ENCODE assay signal across 30 cellular contexts in the genomic region with DNA sequence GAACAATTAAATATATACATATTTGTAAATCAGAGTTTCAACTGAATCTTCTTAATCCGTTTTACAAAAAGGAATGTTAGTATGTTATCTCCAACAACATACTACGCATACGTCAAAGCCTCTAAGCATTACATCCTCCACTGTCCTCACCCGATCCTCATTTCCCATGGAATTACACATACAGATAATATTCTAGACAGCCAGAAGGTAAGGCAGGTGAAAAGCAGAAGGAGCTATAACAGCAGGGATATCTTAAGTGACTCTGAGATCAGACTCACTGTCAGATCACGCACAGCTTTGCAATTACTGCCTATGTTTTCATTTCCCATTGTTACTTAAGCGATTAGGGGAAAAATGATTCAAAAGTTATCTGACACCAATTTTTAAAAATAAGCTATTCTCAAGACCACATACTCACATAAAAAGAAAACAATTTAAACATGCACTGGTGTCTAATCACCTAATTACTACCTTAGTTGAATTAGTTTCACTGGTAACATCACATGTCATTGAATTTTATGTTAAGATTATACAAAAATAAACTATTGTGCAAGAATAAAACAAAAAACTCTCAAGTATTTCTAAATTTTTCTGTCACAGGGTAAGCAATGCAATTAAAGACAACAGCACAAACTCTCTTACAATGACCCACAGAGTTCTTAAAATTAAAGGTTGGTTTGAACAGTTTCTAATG.
A peak's percentile ranks its signal among the peaks of the same experiment; 100 is the strongest.
DNase-seq lines count a peak whose midpoint lies in the region; ATAC-seq and TF ChIP-seq lines count a peak whose summit lies in the region.
"Had no signal": no experiment of that assay in that cellular context is flagged by ENCODE, and none has a peak within 500 bp of the region (broad histone marks: within the 10 kb centered on the region; RNA-seq: fewer than 3 reads in every experiment).

No MANE protein-coding gene starts in this region.

- WGBS in endodermal cell (ENCODE audit: insufficient coverage in 1 of 2, insufficient read length in 1 of 2), 2 experiments: 90 to 94% methylated on average over 2 to 6 of the region's 6 CpGs

- no peaks in the 10 kb centered on the region for H3K27me3 Mint-ChIP-seq in activated naive CD4-positive, alpha-beta T cell treated with anti-CD3 and anti-CD28 coated beads, Interleukin-2, amount 50 U/mL, for 24 hours
- H3K27me3 Mint-ChIP-seq in T-helper 17 cell (no peaks in the 10 kb centered on the region), endodermal cell (ENCODE audit: insufficient read depth) (no peaks in the 10 kb centered on the region), progenitor cell of endocrine pancreas (no peaks in the 10 kb centered on the region)
- H3K27me3 Mint-ChIP-seq: activated CD4-positive, alpha-beta T cell treated with anti-CD3 and anti-CD28 coated beads for 36 hours; activated naive CD8-positive, alpha-beta T cell; activated T-helper 17 cell treated with anti-CD3 and anti-CD28 coated beads, Interleukin-2, amount 50 U/mL, for 72 hours; CD8-positive, alpha-beta memory T cell had no signal

- H3K9me3 Mint-ChIP-seq in activated naive CD4-positive, alpha-beta T cell treated with anti-CD3 and anti-CD28 coated beads, Interleukin-2, amount 50 U/mL, for 24 hours: no peaks in the 10 kb centered on the region
- H3K9me3 Mint-ChIP-seq in activated naive CD4-positive, alpha-beta T cell treated with anti-CD3 and anti-CD28 coated beads, Interleukin-2, amount 50 U/mL, for 72 hours: peaks cover 0 to 5% of the 10 kb centered on the region in 2 donors
- H3K9me3 Mint-ChIP-seq in endodermal cell: no peaks in the 10 kb centered on the region
- H3K9me3 Mint-ChIP-seq in progenitor cell of endocrine pancreas (ENCODE audit: low read depth): no peaks in the 10 kb centered on the region
- H3K9me3 Mint-ChIP-seq: activated T-helper 17 cell treated with anti-CD3 and anti-CD28 coated beads, Interleukin-2, amount 50 U/mL, for 72 hours; H9 had no signal

- H3K36me3 ChIP-seq in endodermal cell (ENCODE audit: control insufficient read depth, insufficient read depth, low read length): peaks cover 14% of the 10 kb centered on the region
- no peaks in the 10 kb centered on the region for H3K36me3 ChIP-seq in vagina
- H3K36me3 ChIP-seq: ascending aorta, esophagus muscularis mucosa, heart right ventricle, sigmoid colon, tibial artery had no signal

- no peak for TF ChIP-seq POLR2A in vagina (IDR thresholded peaks at IDR 0.05)

- TF ChIP-seq CTCF in endodermal cell (conservative IDR thresholded peaks at IDR 0.05): no peak
- TF ChIP-seq CTCF in progenitor cell of endocrine pancreas (IDR thresholded peaks at IDR 0.05; ENCODE audit: unreplicated experiment): no peak
- TF ChIP-seq CTCF in vagina (IDR thresholded peaks at IDR 0.05): no peak

- no peak for ATAC-seq in activated naive CD4-positive, alpha-beta T cell treated with anti-CD3 and anti-CD28 coated beads, Interleukin-2, amount 50 U/mL, for 72 hours
- no peak for ATAC-seq in T-helper 17 cell
- ATAC-seq in HG03342 (IDR thresholded peaks at IDR 0.05; ENCODE audit: unreplicated experiment): no peak
- ATAC-seq: activated CD4-positive, alpha-beta T cell treated with anti-CD3 and anti-CD28 coated beads for 36 hours; activated CD8-positive, alpha-beta T cell treated with anti-CD3 and anti-CD28 coated beads, Interleukin-2, amount 10 ng/mL, durations not matched to agents 7 days and 5 days; activated T-helper 17 cell treated with anti-CD3 and anti-CD28 coated beads, Interleukin-2, amount 50 U/mL, for 72 hours; GM12878; heart right ventricle had no signal

- no peaks in the 10 kb centered on the region for H3K27me3 ChIP-seq in endodermal cell (ENCODE audit: control insufficient read depth, insufficient read depth, low read length, poor library complexity, severe bottlenecking)
- H3K27me3 ChIP-seq in vagina: no peaks in the 10 kb centered on the region
- H3K27me3 ChIP-seq: ascending aorta, esophagus muscularis mucosa, heart right ventricle, sigmoid colon, tibial artery had no signal

- no peak overlapping the region for H3K9ac ChIP-seq in endodermal cell (ENCODE audit: extremely low read depth, low read length, poor library complexity, severe bottlenecking)

- no peak for DNase-seq in activated naive CD4-positive, alpha-beta T cell treated with anti-CD3 and anti-CD28 coated beads, Interleukin-2, amount 50 U/mL, for 72 hours (ENCODE audit: low spot score in 2 of 2)
- no peak for DNase-seq in T-helper 17 cell
- DNase-seq in endodermal cell: no peak
- no peak for DNase-seq in progenitor cell of endocrine pancreas (ENCODE audit: low spot score, unreplicated experiment)
- no peak for DNase-seq in T-helper 1 cell
- DNase-seq in vagina (ENCODE audit: extremely low spot score in 2 of 2): no peak
- DNase-seq: activated CD4-positive, alpha-beta T cell treated with anti-CD3 and anti-CD28 coated beads for 36 hours; activated CD8-positive, alpha-beta T cell treated with anti-CD3 and anti-CD28 coated beads, Interleukin-2, amount 10 ng/mL, durations not matched to agents 7 days and 5 days; CD8-positive, alpha-beta memory T cell; central memory CD4-positive, alpha-beta T cell; dermis blood vessel endothelial cell; DMS153; foreskin melanocyte; H9; heart right ventricle; NCI-H187; NCI-H226; NCI-H526 treated with DMSO at 0.1 percent for 48 hours; occipital lobe; Right ventricle myocardium superior; sigmoid colon; stimulated activated CD4-positive, alpha-beta T cell treated with anti-CD3 and anti-CD28 coated beads, Interleukin-4, amount 100 ng/mL, for 1 hour; tibial artery had no signal

- H3K4me3 ChIP-seq in endodermal cell (ENCODE audit: low read length) (no peak overlapping the region), vagina (no peak overlapping the region)
- H3K4me3 ChIP-seq: ascending aorta, esophagus muscularis mucosa, GM12878, heart right ventricle, sigmoid colon, tibial artery had no signal

- H3K4me3 Mint-ChIP-seq in activated naive CD4-positive, alpha-beta T cell treated with anti-CD3 and anti-CD28 coated beads, Interleukin-2, amount 50 U/mL, for 24 hours: no peak overlapping the region
- H3K4me3 Mint-ChIP-seq in T-helper 17 cell (no peak overlapping the region), endodermal cell (no peak overlapping the region), progenitor cell of endocrine pancreas (ENCODE audit: low read depth) (no peak overlapping the region)
- H3K4me3 Mint-ChIP-seq: activated CD4-positive, alpha-beta T cell treated with anti-CD3 and anti-CD28 coated beads for 36 hours; activated CD8-positive, alpha-beta T cell treated with anti-CD3 and anti-CD28 coated beads, Interleukin-2, amount 10 ng/mL, durations not matched to agents 7 days and 5 days; activated naive CD8-positive, alpha-beta T cell; H9 had no signal

- peaks cover 65% of the 10 kb centered on the region for H3K4me1 Mint-ChIP-seq in activated naive CD4-positive, alpha-beta T cell treated with anti-CD3 and anti-CD28 coated beads, Interleukin-2, amount 50 U/mL, for 24 hours
- H3K4me1 Mint-ChIP-seq in T-helper 17 cell (peaks cover 33% of the 10 kb centered on the region), endodermal cell (peaks cover 52% of the 10 kb centered on the region), progenitor cell of endocrine pancreas (ENCODE audit: low read depth) (peaks cover 47% of the 10 kb centered on the region)

- H3K27ac ChIP-seq in endodermal cell (ENCODE audit: low read depth, low read length) (no peak overlapping the region), vagina (no peak overlapping the region)
- H3K27ac ChIP-seq: ascending aorta, esophagus muscularis mucosa, heart right ventricle, sigmoid colon, tibial artery had no signal

- intact Hi-C loops in vagina (cut with DNase I): no loop called here

- H3K36me3 Mint-ChIP-seq in activated naive CD4-positive, alpha-beta T cell treated with anti-CD3 and anti-CD28 coated beads, Interleukin-2, amount 50 U/mL, for 24 hours: peaks cover 2% of the 10 kb centered on the region
- H3K36me3 Mint-ChIP-seq in activated naive CD4-positive, alpha-beta T cell treated with anti-CD3 and anti-CD28 coated beads, Interleukin-2, amount 50 U/mL, for 72 hours: peaks cover 0 to 13% of the 10 kb centered on the region in 2 donors
- H3K36me3 Mint-ChIP-seq in T-helper 17 cell (ENCODE audit: low read depth): no peaks in the 10 kb centered on the region
- H3K36me3 Mint-ChIP-seq in endodermal cell (ENCODE audit: low read depth): peaks cover 7% of the 10 kb centered on the region
- no peaks in the 10 kb centered on the region for H3K36me3 Mint-ChIP-seq in progenitor cell of endocrine pancreas (ENCODE audit: insufficient read depth)
- H3K36me3 Mint-ChIP-seq: activated naive CD8-positive, alpha-beta T cell; CD8-positive, alpha-beta memory T cell had no signal

- H3K4me1 ChIP-seq in endodermal cell (ENCODE audit: control insufficient read depth, insufficient read depth, low read length): peaks cover 21% of the 10 kb centered on the region
- peaks cover 72% of the 10 kb centered on the region for H3K4me1 ChIP-seq in vagina

- peak overlapping the region; percentile 59 for H3K27ac Mint-ChIP-seq in activated naive CD4-positive, alpha-beta T cell treated with anti-CD3 and anti-CD28 coated beads, Interleukin-2, amount 50 U/mL, for 24 hours
- H3K27ac Mint-ChIP-seq in activated naive CD4-positive, alpha-beta T cell treated with anti-CD3 and anti-CD28 coated beads, Interleukin-2, amount 50 U/mL, for 72 hours: no peak overlapping the region
- peak overlapping the region; percentile 37 for H3K27ac Mint-ChIP-seq in T-helper 17 cell
- H3K27ac Mint-ChIP-seq in endodermal cell: peak overlapping the region; percentile 58
- H3K27ac Mint-ChIP-seq in progenitor cell of endocrine pancreas: peak overlapping the region; percentile 37
- H3K27ac Mint-ChIP-seq: activated CD4-positive, alpha-beta T cell treated with anti-CD3 and anti-CD28 coated beads for 36 hours; activated CD8-positive, alpha-beta T cell treated with anti-CD3 and anti-CD28 coated beads, Interleukin-2, amount 10 ng/mL, durations not matched to agents 7 days and 5 days; activated naive CD8-positive, alpha-beta T cell had no signal

- H3K9me3 ChIP-seq in T-helper 17 cell (ENCODE audit: control insufficient read depth, low read length, poor library complexity, severe bottlenecking) (no peaks in the 10 kb centered on the region), endodermal cell (ENCODE audit: control insufficient read depth, low read length) (peaks cover 3% of the 10 kb centered on the region), vagina (no peaks in the 10 kb centered on the region)
- H3K9me3 ChIP-seq: ascending aorta, esophagus muscularis mucosa, heart right ventricle, sigmoid colon, tibial artery had no signal

Comparison
In these comparisons a context has a peak if more than half of its experiments do, and no peak if none do; other contexts are left out.
1. H3K27ac Mint-ChIP-seq: peak in activated naive CD4-positive, alpha-beta T cell treated with anti-CD3 and anti-CD28 coated beads, Interleukin-2, amount 50 U/mL, for 24 hours (single experiment), T-helper 17 cell (single experiment), endodermal cell (single experiment) and progenitor cell of endocrine pancreas (single experiment); none in activated naive CD4-positive, alpha-beta T cell treated with anti-CD3 and anti-CD28 coated beads, Interleukin-2, amount 50 U/mL, for 72 hours (0 of 2).